16 cellular contexts compared by ENCODE assay signal in the genomic region with DNA sequence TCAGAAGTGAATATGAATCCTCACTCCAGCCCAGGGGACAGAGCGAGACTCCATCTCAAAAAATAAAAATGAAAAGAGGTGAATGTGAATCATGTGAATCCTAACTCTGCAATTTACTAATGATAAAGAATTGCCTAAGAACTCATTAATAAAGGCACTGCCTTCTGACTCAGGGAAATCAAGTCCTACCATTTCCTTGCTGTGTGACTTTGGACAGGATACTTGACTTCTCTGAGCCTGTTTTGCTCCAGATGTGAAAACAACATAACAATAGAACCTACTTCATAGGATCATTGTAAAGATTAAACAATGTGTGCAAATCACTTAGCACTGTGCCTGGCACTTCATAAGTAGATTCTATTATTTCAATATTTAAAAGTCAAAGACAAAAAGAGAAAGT.
"Had no signal": no experiment of that assay in that cellular context is flagged by ENCODE, and none has a peak within 500 bp of the region (broad histone marks: within the 10 kb centered on the region; RNA-seq: fewer than 3 reads in every experiment).

No MANE protein-coding gene starts in this region.

- H3K4me3 ChIP-seq: thoracic aorta, upper lobe of right lung had no signal

- H3K9me3 ChIP-seq: breast epithelium, gastrocnemius medialis, left ventricle myocardium inferior, thoracic aorta, upper lobe of right lung had no signal

- H3K36me3 ChIP-seq: breast epithelium, gastrocnemius medialis, left ventricle myocardium inferior, thoracic aorta, upper lobe of right lung had no signal

- H3K9ac ChIP-seq: parathyroid adenoma had no signal

- H3K27me3 ChIP-seq: breast epithelium, gastrocnemius medialis, upper lobe of right lung had no signal

- H3K79me2 ChIP-seq: parathyroid adenoma had no signal

- H3K4me1 ChIP-seq: breast epithelium, parathyroid adenoma had no signal

- H2AFZ ChIP-seq: parathyroid adenoma had no signal

- DNase-seq: activated B cell treated with CpG ODN at 0.5 μM for 24 hours; activated CD4-positive, alpha-beta memory T cell treated with anti-CD3 and anti-CD28 coated beads, Interleukin-2, amount 10 ng/mL, durations not matched to agents 7 days and 5 days; activated CD4-positive, alpha-beta T cell treated with anti-CD3 and anti-CD28 coated beads for 4 hours; activated CD8-positive, alpha-beta memory T cell treated with anti-CD3 and anti-CD28 coated beads, Interleukin-2, amount 10 ng/mL, durations not matched to agents 7 days and 5 days; gastrocnemius medialis; immature natural killer cell; kidney glomerular epithelial cell; mammary epithelial cell; stimulated activated CD4-positive, alpha-beta T cell treated with anti-CD3 and anti-CD28 coated beads, Interleukin-4, amount 100 ng/mL, for 24 hours; T-cell had no signal

- H3K27ac ChIP-seq: gastrocnemius medialis, left ventricle myocardium inferior, parathyroid adenoma, upper lobe of right lung had no signal

- ATAC-seq: activated CD8-positive, alpha-beta memory T cell treated with anti-CD3 and anti-CD28 coated beads, Interleukin-2, amount 10 ng/mL, durations not matched to agents 7 days and 5 days; stimulated activated memory B cell treated with anti-CD40 and anti-IgM and Interleukin-4, amounts not matched to agents 10 μg/mL and 1 μg/mL and 100 μg/mL, for 72 hours; T-cell had no signal
